ENCODE assay signal across 22 cellular contexts in genomic region chr5:124457901-124458300, GRCh38.
DNase-seq lines count a peak whose midpoint lies in the region; ATAC-seq and TF ChIP-seq lines count a peak whose summit lies in the region.
"Had no signal": no experiment of that assay in that cellular context is flagged by ENCODE, and none has a peak within 500 bp of the region (broad histone marks: within the 10 kb centered on the region; RNA-seq: fewer than 3 reads in every experiment).

No MANE protein-coding gene starts in this region.

- H3K36me3 Mint-ChIP-seq in neural crest cell (ENCODE audit: low read depth), result peaks cover 5% of the 10 kb centered on the region
- H3K36me3 Mint-ChIP-seq: CD4-positive, alpha-beta memory T cell had no signal

- H2AFZ ChIP-seq in SU-DHL-6 (ENCODE audit: low read depth, low read length, severe bottlenecking), result peak overlapping the region; percentile 1

- intact Hi-C loops in vagina (cut with DNase I), result no loop called here

- H3K4me1 ChIP-seq in BLaER1 (peaks cover 91% of the 10 kb centered on the region), vagina (no peaks in the 10 kb centered on the region)

- no peaks in the 10 kb centered on the region for H3K9me3 Mint-ChIP-seq in neural crest cell

- DNase-seq in LHCN-M2 (ENCODE audit: low read depth), result peak; percentile 66
- no peak for DNase-seq in neural crest cell (ENCODE audit: low read depth, low spot score)
- no peak for DNase-seq in stimulated activated naive CD4-positive, alpha-beta T cell (lab: John Stamatoyannopoulos, UW)
- DNase-seq in vagina (ENCODE audit: extremely low spot score in 2 of 2), result no peak
- DNase-seq: CD4-positive, alpha-beta memory T cell; DMS53; Karpas-422; MV-4-11; NCI-H1694 treated with DMSO at 0.1 percent for 48 hours; NCI-H2081 treated with DMSO at 0.1 percent for 48 hours; NCI-H2171 treated with DMSO at 0.1 percent for 48 hours; NCI-H345; NCI-H510A treated with DMSO at 0.1 percent for 48 hours; NCI-H82; SHP77 treated with DMSO at 0.1 percent for 48 hours; SW 1271 had no signal

- H3F3A ChIP-seq in SU-DHL-6 (ENCODE audit: insufficient read depth), result peaks cover 28% of the 10 kb centered on the region

- TF ChIP-seq POLR2A in vagina (IDR thresholded peaks at IDR 0.05), result no peak

- H3K27me3 ChIP-seq in BLaER1 (no peaks in the 10 kb centered on the region), SU-DHL-6 (ENCODE audit: low read length) (no peaks in the 10 kb centered on the region), vagina (no peaks in the 10 kb centered on the region)

- no peaks in the 10 kb centered on the region for H4K20me1 ChIP-seq in BLaER1
- H4K20me1 ChIP-seq in SU-DHL-6 (ENCODE audit: low read depth, low read length), result no peaks in the 10 kb centered on the region

- no peaks in the 10 kb centered on the region for H3K27me3 Mint-ChIP-seq in neural crest cell (ENCODE audit: low read depth)
- H3K27me3 Mint-ChIP-seq: CD4-positive, alpha-beta memory T cell had no signal

- peak overlapping the region; percentile 53 for H3K27ac Mint-ChIP-seq in neural crest cell (ENCODE audit: unreplicated experiment)
- H3K27ac Mint-ChIP-seq: CD4-positive, alpha-beta memory T cell; T-helper 1 cell treated with Interleukin-12 subunit alpha and Interleukin-12 subunit beta and Interleukin-4 antibody, amounts not matched to agents 30 μg/mL and 1 μg/mL, for 36 hours had no signal

- no peak for ATAC-seq in HG02973 (IDR thresholded peaks at IDR 0.05; ENCODE audit: unreplicated experiment)
- ATAC-seq: HepG2, Panc1 had no signal

- H3K79me2 ChIP-seq in SU-DHL-6 (ENCODE audit: insufficient read depth, low read length), result no peaks in the 10 kb centered on the region

- no peak overlapping the region for H3K9ac ChIP-seq in BLaER1
- peak overlapping the region; percentile 51 for H3K9ac ChIP-seq in SU-DHL-6 (ENCODE audit: low read length)

- H3K36me3 ChIP-seq in BLaER1 (no peaks in the 10 kb centered on the region), SU-DHL-6 (ENCODE audit: low read length) (peaks cover 8% of the 10 kb centered on the region), vagina (no peaks in the 10 kb centered on the region)

- peak overlapping the region; percentile 24; the same call in 1 of the 2 replicates for H3K4me3 ChIP-seq in BLaER1
- no peak overlapping the region for H3K4me3 ChIP-seq in SU-DHL-6 (ENCODE audit: insufficient read depth, low read length, poor library complexity, severe bottlenecking)
- no peak overlapping the region for H3K4me3 ChIP-seq in vagina

- H3K4me3 Mint-ChIP-seq in neural crest cell, result no peak overlapping the region
- H3K4me3 Mint-ChIP-seq: CD4-positive, alpha-beta memory T cell; T-helper 1 cell treated with Interleukin-12 subunit alpha and Interleukin-12 subunit beta and Interleukin-4 antibody, amounts not matched to agents 30 μg/mL and 1 μg/mL, for 36 hours had no signal

- H3K9me3 ChIP-seq in BLaER1 (peaks cover 23% of the 10 kb centered on the region), SU-DHL-6 (ENCODE audit: insufficient read depth, low read length) (peaks cover 9% of the 10 kb centered on the region; the same call in 1 of the 2 replicates), vagina (no peaks in the 10 kb centered on the region)

- H3K27ac ChIP-seq in BLaER1, result peak overlapping the region; percentile 32; the same call in 1 of the 2 replicates
- peak overlapping the region; percentile 92; the same call in 1 of the 2 replicates for H3K27ac ChIP-seq in SU-DHL-6 (ENCODE audit: low read depth, low read length)
- H3K27ac ChIP-seq in vagina, result no peak overlapping the region

- no peaks in the 10 kb centered on the region for H3K9me2 ChIP-seq in SU-DHL-6 (replicated peaks; ENCODE audit: insufficient read depth, low read length)

- H3K4me1 Mint-ChIP-seq in neural crest cell, result peaks cover 79% of the 10 kb centered on the region
- H3K4me1 Mint-ChIP-seq: CD4-positive, alpha-beta memory T cell had no signal

- H3K4me2 ChIP-seq in BLaER1 (peak overlapping the region; percentile 69), SU-DHL-6 (ENCODE audit: low read depth, low read length, poor library complexity, severe bottlenecking) (peak overlapping the region; percentile 80)

- TF ChIP-seq CTCF in SU-DHL-6 (IDR thresholded peaks at IDR 0.05; ENCODE audit: insufficient read depth, low read length, poor library complexity, severe bottlenecking), result no peak
- no peak for TF ChIP-seq CTCF in neural crest cell (conservative IDR thresholded peaks at IDR 0.05)
- TF ChIP-seq CTCF in vagina (IDR thresholded peaks at IDR 0.05), result no peak
